Comparison of ENCODE assay signal across 8 cellular contexts in the genomic region with DNA sequence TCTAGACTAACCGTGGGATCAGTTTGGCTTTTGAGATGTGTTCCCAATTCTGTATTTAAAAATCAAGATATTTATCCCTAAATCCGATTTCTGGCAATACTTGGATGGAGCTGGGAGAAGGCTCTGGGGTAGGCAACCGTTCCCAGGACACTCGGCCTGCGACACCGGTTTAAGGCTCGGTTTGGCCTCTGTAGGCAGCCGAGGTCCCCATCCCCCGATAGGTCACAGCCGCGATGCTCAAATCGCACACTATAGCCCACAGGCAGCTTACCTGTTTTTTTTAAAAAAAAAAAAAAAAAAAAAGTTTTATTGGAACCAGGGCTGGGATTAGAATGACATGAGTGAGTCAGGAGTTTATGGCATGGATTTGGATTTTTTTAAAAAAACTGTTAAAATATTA. TPM values are rescaled to one million over a fixed set of nuclear protein-coding genes. Genes with fewer than 3 reads are reported as not detected.
DNase-seq lines count a peak whose midpoint lies in the region; ATAC-seq lines count a peak whose summit lies in the region.

No MANE protein-coding gene starts in this region.

- no peak for ATAC-seq in HG02870 (IDR thresholded peaks at IDR 0.05; ENCODE audit: unreplicated experiment)

- no peaks in the 10 kb centered on the region for H3K27me3 ChIP-seq in stomach smooth muscle (ENCODE audit: control insufficient read depth in 1 of 2, insufficient read depth in 2 of 2, low read length in 2 of 2)

- H3K4me1 Mint-ChIP-seq in T-helper 2 cell treated with Interferon-gamma antibody and Interleukin-4, amounts not matched to agents 5 μg/mL and 100 μg/mL, for 36 hours (ENCODE audit: low read depth) = peaks cover 20% of the 10 kb centered on the region
- H3K4me1 Mint-ChIP-seq in activated T-helper 1 cell treated with anti-CD3 and anti-CD28 coated beads, Interleukin-12 subunit alpha, Interleukin-12 subunit beta, Interleukin-2, Interleukin-4 antibody, amounts not matched to agents 30 ng/mL and 10 ng/mL and 1 ng/mL, durations not matched to agents 14 hours and 24 hours and 36 hours (ENCODE audit: low read depth) = peaks cover 21% of the 10 kb centered on the region

- no peak overlapping the region for H3K27ac ChIP-seq in stomach smooth muscle (ENCODE audit: low read length)

- DNase-seq in T-helper 2 cell treated with Interferon-gamma antibody and Interleukin-4, amounts not matched to agents 5 μg/mL and 100 μg/mL, for 36 hours (ENCODE audit: low spot score) = no peak
- DNase-seq in T-helper 2 cell (no peak), iPS-NIHi7 (ENCODE audit: extremely low spot score) (peak; percentile 46), NCI-H524 treated with DMSO at 0.1 percent for 48 hours (lab: John Stamatoyannopoulos, UW) (no peak), ACHN (no peak)
- no peak for DNase-seq in activated T-helper 1 cell treated with anti-CD3 and anti-CD28 coated beads, Interleukin-12 subunit alpha, Interleukin-12 subunit beta, Interleukin-2, Interleukin-4 antibody, amounts not matched to agents 30 ng/mL and 10 ng/mL and 1 ng/mL, durations not matched to agents 14 hours and 24 hours and 36 hours (ENCODE audit: low spot score)

- peaks cover 3 to 5% of the 10 kb centered on the region in 2 donors for H3K36me3 ChIP-seq in stomach smooth muscle (ENCODE audit: control insufficient read depth in 2 of 2, insufficient read depth in 2 of 2, low read length in 2 of 2)

- no peak overlapping the region for H3K27ac Mint-ChIP-seq in T-helper 2 cell treated with Interferon-gamma antibody and Interleukin-4, amounts not matched to agents 5 μg/mL and 100 μg/mL, for 36 hours
- H3K27ac Mint-ChIP-seq in activated T-helper 1 cell treated with anti-CD3 and anti-CD28 coated beads, Interleukin-12 subunit alpha, Interleukin-12 subunit beta, Interleukin-2, Interleukin-4 antibody, amounts not matched to agents 30 ng/mL and 10 ng/mL and 1 ng/mL, durations not matched to agents 14 hours and 24 hours and 36 hours = no peak overlapping the region

- intact Hi-C loops in activated T-helper 1 cell treated with anti-CD3 and anti-CD28 coated beads, Interleukin-12 subunit alpha, Interleukin-12 subunit beta, Interleukin-2, Interleukin-4 antibody, amounts not matched to agents 30 ng/mL and 10 ng/mL and 1 ng/mL, durations not matched to agents 14 hours and 24 hours and 36 hours (cut with micrococcal nuclease) = no loop called here

- peak overlapping the region; percentile 93 for H3K4me3 Mint-ChIP-seq in T-helper 2 cell treated with Interferon-gamma antibody and Interleukin-4, amounts not matched to agents 5 μg/mL and 100 μg/mL, for 36 hours
- peak overlapping the region; percentile 97 for H3K4me3 Mint-ChIP-seq in activated T-helper 1 cell treated with anti-CD3 and anti-CD28 coated beads, Interleukin-12 subunit alpha, Interleukin-12 subunit beta, Interleukin-2, Interleukin-4 antibody, amounts not matched to agents 30 ng/mL and 10 ng/mL and 1 ng/mL, durations not matched to agents 14 hours and 24 hours and 36 hours

- H3K4me1 ChIP-seq in stomach smooth muscle (ENCODE audit: control insufficient read depth, insufficient read depth, low read length) = peaks cover 17% of the 10 kb centered on the region

- peak overlapping the region; percentile 84 to 99 for H3K4me3 ChIP-seq in stomach smooth muscle (ENCODE audit: low read length in 2 of 2)

- peaks cover 21% of the 10 kb centered on the region for H3K27me3 Mint-ChIP-seq in T-helper 2 cell treated with Interferon-gamma antibody and Interleukin-4, amounts not matched to agents 5 μg/mL and 100 μg/mL, for 36 hours (ENCODE audit: low read depth)
- peaks cover 20% of the 10 kb centered on the region for H3K27me3 Mint-ChIP-seq in activated T-helper 1 cell treated with anti-CD3 and anti-CD28 coated beads, Interleukin-12 subunit alpha, Interleukin-12 subunit beta, Interleukin-2, Interleukin-4 antibody, amounts not matched to agents 30 ng/mL and 10 ng/mL and 1 ng/mL, durations not matched to agents 14 hours and 24 hours and 36 hours (ENCODE audit: insufficient read depth)

- H3K36me3 Mint-ChIP-seq in T-helper 2 cell treated with Interferon-gamma antibody and Interleukin-4, amounts not matched to agents 5 μg/mL and 100 μg/mL, for 36 hours (ENCODE audit: low read depth) = peaks cover 8% of the 10 kb centered on the region
- H3K36me3 Mint-ChIP-seq in activated T-helper 1 cell treated with anti-CD3 and anti-CD28 coated beads, Interleukin-12 subunit alpha, Interleukin-12 subunit beta, Interleukin-2, Interleukin-4 antibody, amounts not matched to agents 30 ng/mL and 10 ng/mL and 1 ng/mL, durations not matched to agents 14 hours and 24 hours and 36 hours (ENCODE audit: low read depth) = peaks cover 9% of the 10 kb centered on the region

- H3K9ac ChIP-seq in stomach smooth muscle (ENCODE audit: low read length in 2 of 2) = peak overlapping the region; percentile 64 to 69

- no peaks in the 10 kb centered on the region for H3K9me3 ChIP-seq in stomach smooth muscle (ENCODE audit: control insufficient read depth in 2 of 2, low read length in 2 of 2)

- no peaks in the 10 kb centered on the region for H3K9me3 Mint-ChIP-seq in T-helper 2 cell treated with Interferon-gamma antibody and Interleukin-4, amounts not matched to agents 5 μg/mL and 100 μg/mL, for 36 hours
- H3K9me3 Mint-ChIP-seq in activated T-helper 1 cell treated with anti-CD3 and anti-CD28 coated beads, Interleukin-12 subunit alpha, Interleukin-12 subunit beta, Interleukin-2, Interleukin-4 antibody, amounts not matched to agents 30 ng/mL and 10 ng/mL and 1 ng/mL, durations not matched to agents 14 hours and 24 hours and 36 hours = no peaks in the 10 kb centered on the region

- in situ Hi-C loops in ACHN (cut with HindIII; ENCODE audit: low pct_ligation_motif_present, low pct_unique_long_range_greater_than_20kb, low sequenced_read_pairs) = no loop called here

RNA-seq across cellular contexts. Expression of a gene that starts 0.7 kb away (rescaled TPM):
- total RNA-seq in activated T-helper 1 cell treated with anti-CD3 and anti-CD28 coated beads, Interleukin-12 subunit alpha, Interleukin-12 subunit beta, Interleukin-2, Interleukin-4 antibody, amounts not matched to agents 30 ng/mL and 10 ng/mL and 1 ng/mL, durations not matched to agents 14 hours and 24 hours and 36 hours = 15.1 and 16.3 TPM in 2 replicates

RNA-seq across cellular contexts. Expression of a gene that starts 29.6 kb away (rescaled TPM):
- 316 and 329 TPM in 2 replicates for total RNA-seq in activated T-helper 1 cell treated with anti-CD3 and anti-CD28 coated beads, Interleukin-12 subunit alpha, Interleukin-12 subunit beta, Interleukin-2, Interleukin-4 antibody, amounts not matched to agents 30 ng/mL and 10 ng/mL and 1 ng/mL, durations not matched to agents 14 hours and 24 hours and 36 hours

RNA-seq across cellular contexts. Expression of a gene that starts 29.8 kb away (rescaled TPM):
- total RNA-seq in activated T-helper 1 cell treated with anti-CD3 and anti-CD28 coated beads, Interleukin-12 subunit alpha, Interleukin-12 subunit beta, Interleukin-2, Interleukin-4 antibody, amounts not matched to agents 30 ng/mL and 10 ng/mL and 1 ng/mL, durations not matched to agents 14 hours and 24 hours and 36 hours = 11.0 and 12.3 TPM in 2 replicates
